Comparison of ENCODE assay signal across 27 cellular contexts in genomic region chr11:93659216-93659615, GRCh38.
"Had no signal": no experiment of that assay in that cellular context is flagged by ENCODE, and none has a peak within 500 bp of the region (broad histone marks: within the 10 kb centered on the region; RNA-seq: fewer than 3 reads in every experiment).

No MANE protein-coding gene starts in this region.

- H3K9me3 Mint-ChIP-seq: activated B cell treated with CpG ODN at 0.5 μM for 24 hours; activated CD4-positive, alpha-beta T cell treated with anti-CD3 and anti-CD28 coated beads, Interleukin-2, amount 10 ng/mL, durations not matched to agents 24 days and 14 days; activated naive CD4-positive, alpha-beta T cell treated with anti-CD3 and anti-CD28 coated beads, Interleukin-2, amount 50 U/mL, for 72 hours; activated T-cell treated with anti-CD3 and anti-CD28 coated beads, Interleukin-2, amount 50 U/mL, for 24 hours; activated T-helper 1 cell treated with anti-CD3 and anti-CD28 coated beads, Interleukin-12 subunit alpha, Interleukin-12 subunit beta, Interleukin-2, Interleukin-4 antibody, amounts not matched to agents 30 ng/mL and 10 ng/mL and 1 ng/mL, durations not matched to agents 14 hours and 24 hours and 36 hours; T-cell had no signal

- H3K36me3 Mint-ChIP-seq: T-cell had no signal

- H3K4me3 ChIP-seq: breast epithelium, MG63 had no signal

- H3K27ac ChIP-seq: breast epithelium had no signal

- DNase-seq: activated B cell treated with CpG ODN at 0.5 μM for 24 hours; activated CD4-positive, alpha-beta T cell treated with anti-CD3 and anti-CD28 coated beads for 1 hour; activated CD4-positive, alpha-beta T cell treated with anti-CD3 and anti-CD28 coated beads, Interleukin-2, amount 50 U/mL, for 48 hours; activated CD8-positive, alpha-beta memory T cell treated with anti-CD3 and anti-CD28 coated beads, Interleukin-2, amount 10 ng/mL, durations not matched to agents 7 days and 5 days; activated effector memory CD4-positive, alpha-beta T cell treated with anti-CD3 and anti-CD28 coated beads, Interleukin-2, amount 50 U/mL, for 16 hours; activated naive CD4-positive, alpha-beta T cell treated with Interleukin-2 at 50 U/mL for 16 hours; activated T-cell treated with anti-CD3 and anti-CD28 coated beads, Interleukin-2, amount 50 U/mL, for 24 hours; amygdala; caudate nucleus; MG63; MV-4-11; NCI-H1105; NCI-H1436 treated with DMSO at 0.1 percent for 48 hours; NCI-H187; NCI-H2081 treated with DMSO at 0.1 percent for 48 hours; NCI-H345; NCI-H510A; NCI-H526 treated with DMSO at 0.1 percent for 48 hours; NCI-H82; SIG-M5; T-cell; T-helper 2 cell; T1000 had no signal

- H3K27me3 Mint-ChIP-seq: activated B cell treated with CpG ODN at 0.5 μM for 24 hours; activated CD8-positive, alpha-beta memory T cell treated with anti-CD3 and anti-CD28 coated beads, Interleukin-2, amount 10 ng/mL, durations not matched to agents 7 days and 5 days; activated T-cell treated with anti-CD3 and anti-CD28 coated beads, Interleukin-2, amount 50 U/mL, for 24 hours; T-cell had no signal

- H3K4me1 ChIP-seq: breast epithelium had no signal

- H3K27me3 ChIP-seq: breast epithelium had no signal

- H3K36me3 ChIP-seq: breast epithelium had no signal

- H3K27ac Mint-ChIP-seq: activated B cell treated with CpG ODN at 0.5 μM for 24 hours; activated CD4-positive, alpha-beta T cell treated with anti-CD3 and anti-CD28 coated beads, Interleukin-2, amount 10 ng/mL, durations not matched to agents 24 days and 14 days; activated CD8-positive, alpha-beta memory T cell treated with anti-CD3 and anti-CD28 coated beads, Interleukin-2, amount 10 ng/mL, durations not matched to agents 7 days and 5 days; activated naive CD4-positive, alpha-beta T cell treated with anti-CD3 and anti-CD28 coated beads, Interleukin-2, amount 50 U/mL, for 72 hours; activated T-cell treated with anti-CD3 and anti-CD28 coated beads, Interleukin-2, amount 50 U/mL, for 24 hours; activated T-helper 1 cell treated with anti-CD3 and anti-CD28 coated beads, Interleukin-12 subunit alpha, Interleukin-12 subunit beta, Interleukin-2, Interleukin-4 antibody, amounts not matched to agents 30 ng/mL and 10 ng/mL and 1 ng/mL, durations not matched to agents 14 hours and 24 hours and 36 hours; T-cell had no signal

- ATAC-seq: activated CD8-positive, alpha-beta memory T cell treated with anti-CD3 and anti-CD28 coated beads, Interleukin-2, amount 10 ng/mL, durations not matched to agents 7 days and 5 days; activated naive CD4-positive, alpha-beta T cell treated with anti-CD3 and anti-CD28 coated beads, Interleukin-2, amount 50 U/mL, for 72 hours; T-cell had no signal

- H3K9me3 ChIP-seq: breast epithelium, MG63 had no signal

- H3K4me3 Mint-ChIP-seq: activated B cell treated with CpG ODN at 0.5 μM for 24 hours; activated CD4-positive, alpha-beta T cell treated with anti-CD3 and anti-CD28 coated beads, Interleukin-2, amount 10 ng/mL, durations not matched to agents 24 days and 14 days; activated CD8-positive, alpha-beta memory T cell treated with anti-CD3 and anti-CD28 coated beads, Interleukin-2, amount 10 ng/mL, durations not matched to agents 7 days and 5 days; activated T-cell treated with anti-CD3 and anti-CD28 coated beads, Interleukin-2, amount 50 U/mL, for 24 hours; activated T-helper 1 cell treated with anti-CD3 and anti-CD28 coated beads, Interleukin-12 subunit alpha, Interleukin-12 subunit beta, Interleukin-2, Interleukin-4 antibody, amounts not matched to agents 30 ng/mL and 10 ng/mL and 1 ng/mL, durations not matched to agents 14 hours and 24 hours and 36 hours had no signal
